Comparison of ENCODE assay signal across 1 cellular context in the genomic region with DNA sequence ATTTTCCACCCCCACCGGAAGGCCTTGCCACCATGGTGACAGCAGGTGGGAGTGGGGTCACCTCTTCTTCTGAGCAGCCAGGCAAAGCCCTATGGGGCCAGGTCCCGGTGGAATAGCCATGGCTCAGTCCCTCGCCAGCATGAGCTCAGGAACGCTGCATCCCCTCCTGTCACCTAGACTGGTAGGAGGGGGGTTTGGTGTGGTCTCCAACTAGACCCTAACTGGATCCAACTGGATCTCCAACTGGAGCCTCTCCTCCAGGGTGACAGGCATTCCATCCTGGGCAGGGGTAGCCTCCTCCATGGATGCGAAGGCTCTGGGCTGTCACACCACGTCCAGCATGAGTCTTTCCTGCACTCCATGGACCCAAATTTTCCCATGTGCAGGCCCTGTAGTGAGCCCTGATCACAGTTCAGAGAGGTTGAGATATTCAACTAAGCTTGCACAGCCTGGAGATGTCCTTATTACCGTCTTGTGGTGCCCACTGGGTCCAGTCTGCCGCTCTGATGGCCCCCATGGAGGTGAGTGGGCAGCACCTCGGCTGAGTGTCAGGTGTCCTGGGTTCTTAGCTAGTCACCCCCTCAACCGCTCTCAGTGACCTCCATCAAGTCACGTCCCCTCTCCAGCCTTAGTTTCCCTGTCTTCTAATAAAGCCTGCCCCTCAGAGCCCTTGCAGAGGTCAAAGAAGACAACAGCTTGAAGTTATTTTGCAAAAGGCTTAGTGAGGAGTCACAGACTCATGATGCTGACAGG.
TF ChIP-seq lines count a peak whose summit lies in the region.

No MANE protein-coding gene starts in this region.

TF ChIP-seq in IMR-90, 13 proteins besides CTCF, POLR2A, EP300 and RAD21:
- no peak for TF ChIP-seq RCOR1 (IDR thresholded peaks at IDR 0.05; ENCODE audit: insufficient replicate concordance, low read length)
- TF ChIP-seq SMC3 (IDR thresholded peaks at IDR 0.05; ENCODE audit: low read depth, low read length): no peak
- no peak for TF ChIP-seq CEBPB (IDR thresholded peaks at IDR 0.05; ENCODE audit: low read depth, low read length)
- no peak for TF ChIP-seq CHD1 (IDR thresholded peaks at IDR 0.05; ENCODE audit: low read depth, low read length)
